ENCODE assay signal across 21 cellular contexts in genomic region chr4:185932491-185932890, GRCh38.
DNase-seq lines count a peak whose midpoint lies in the region; ATAC-seq, FAIRE-seq and TF ChIP-seq lines count a peak whose summit lies in the region.
"Had no signal": no experiment of that assay in that cellular context is flagged by ENCODE, and none has a peak within 500 bp of the region (broad histone marks: within the 10 kb centered on the region; RNA-seq: fewer than 3 reads in every experiment).

No MANE protein-coding gene starts in this region.

- no peaks in the 10 kb centered on the region for H3K9me3 ChIP-seq in astrocyte (ENCODE audit: insufficient read depth, low read depth, low read length)
- H3K9me3 ChIP-seq in trophoblast cell (ENCODE audit: insufficient read depth, low read depth, low read length): no peaks in the 10 kb centered on the region
- H3K9me3 ChIP-seq: vagina had no signal

- H2BK5ac ChIP-seq in trophoblast cell (ENCODE audit: low read depth, low read length, poor library complexity): no peak overlapping the region

- H4K12ac ChIP-seq in trophoblast cell (ENCODE audit: low read depth, low read length): no peak overlapping the region

- no peak for FAIRE-seq in astrocyte (lab: Jason Lieb, UNC)

- H3K79me1 ChIP-seq in trophoblast cell (ENCODE audit: low read length): no peaks in the 10 kb centered on the region

- no peak overlapping the region for H2BK120ac ChIP-seq in trophoblast cell (ENCODE audit: insufficient read depth, low read length, poor library complexity)

- H3K36me3 Mint-ChIP-seq in astrocyte (ENCODE audit: low read depth, unreplicated experiment) (no peaks in the 10 kb centered on the region), glutamatergic neuron (ENCODE audit: unreplicated experiment) (no peaks in the 10 kb centered on the region)
- no peaks in the 10 kb centered on the region for H3K36me3 Mint-ChIP-seq in activated CD4-positive, alpha-beta memory T cell treated with anti-CD3 and anti-CD28 coated beads, Interleukin-2, amount 10 ng/mL, durations not matched to agents 7 days and 5 days (ENCODE audit: low read depth)
- H3K36me3 Mint-ChIP-seq: memory B cell had no signal

- TF ChIP-seq CTCF in astrocyte (IDR thresholded peaks at IDR 0.05; ENCODE audit: insufficient read depth, low read depth, low read length) (no peak), glutamatergic neuron (IDR thresholded peaks at IDR 0.05; ENCODE audit: partially characterized antibody, unreplicated experiment) (no peak)

- POLR2A ChIA-PET in activated CD4-positive, alpha-beta memory T cell treated with anti-CD3 and anti-CD28 coated beads, Interleukin-2, amount 10 ng/mL, durations not matched to agents 7 days and 5 days (lab: Charles Lee): no interaction called here

- no CpG with 5 or more reads among the region's 5 CpGs for WGBS in trophoblast cell (ENCODE audit: extremely low coverage, insufficient coverage, insufficient read length)

- no peak overlapping the region for H2AK5ac ChIP-seq in trophoblast cell (ENCODE audit: low read length)

- H3K36me3 ChIP-seq in astrocyte (ENCODE audit: insufficient read depth, low read length) (no peaks in the 10 kb centered on the region), trophoblast cell (ENCODE audit: control insufficient read depth in 1 of 2, insufficient read depth in 2 of 2, low read length in 2 of 2) (no peaks in the 10 kb centered on the region)
- H3K36me3 ChIP-seq: vagina had no signal

- H3K27me3 Mint-ChIP-seq in astrocyte (ENCODE audit: low read depth, unreplicated experiment) (no peaks in the 10 kb centered on the region), glutamatergic neuron (ENCODE audit: unreplicated experiment) (peaks cover 2% of the 10 kb centered on the region)
- no peaks in the 10 kb centered on the region for H3K27me3 Mint-ChIP-seq in activated CD4-positive, alpha-beta memory T cell treated with anti-CD3 and anti-CD28 coated beads, Interleukin-2, amount 10 ng/mL, durations not matched to agents 7 days and 5 days

- H2AFZ ChIP-seq in astrocyte (ENCODE audit: low read depth, low read length) (no peak overlapping the region), trophoblast cell (ENCODE audit: insufficient read depth, low read length, poor library complexity) (no peak overlapping the region)

- peak overlapping the region; percentile 93 for H3K27ac ChIP-seq in astrocyte (ENCODE audit: low read depth, low read length)
- no peak overlapping the region for H3K27ac ChIP-seq in trophoblast cell (ENCODE audit: low read depth, low read length)
- no peak overlapping the region for H3K27ac ChIP-seq in substantia nigra (ENCODE audit: low read depth, low read length, poor library complexity, severe bottlenecking)
- H3K27ac ChIP-seq: vagina had no signal

- DNase-seq in Daoy (ENCODE audit: low read depth): peak; percentile 69
- DNase-seq in astrocyte (ENCODE audit: low read depth): peak; percentile 40
- no peak for DNase-seq in glutamatergic neuron
- no peak for DNase-seq in trophoblast cell
- DNase-seq in substantia nigra (lab: John Stamatoyannopoulos, UW): no peak
- no peak for DNase-seq in NCI-H1092 (lab: John Stamatoyannopoulos, UW)
- DNase-seq in activated CD4-positive, alpha-beta memory T cell treated with anti-CD3 and anti-CD28 coated beads, Interleukin-2, amount 10 ng/mL, durations not matched to agents 7 days and 5 days: no peak
- DNase-seq: activated CD8-positive, alpha-beta T cell treated with anti-CD3 and anti-CD28 coated beads, Interleukin-2, amount 10 ng/mL, durations not matched to agents 7 days and 5 days; amygdala; effector CD4-positive, alpha-beta T cell; HCEC 1CT; MV-4-11; NCI-H2107; NCI-H774; stimulated activated naive CD4-positive, alpha-beta T cell; SW 1271 had no signal

- no peaks in the 10 kb centered on the region for H3K27me3 ChIP-seq in astrocyte (ENCODE audit: insufficient read depth, low read length)
- H3K27me3 ChIP-seq in trophoblast cell (ENCODE audit: insufficient read depth, low read length): no peaks in the 10 kb centered on the region
- H3K27me3 ChIP-seq: vagina had no signal

- H3K18ac ChIP-seq in trophoblast cell (ENCODE audit: low read length): no peak overlapping the region

- H3K4me1 ChIP-seq in astrocyte (ENCODE audit: insufficient read depth, low read length): peaks cover 14% of the 10 kb centered on the region
- peaks cover 0 to 2% of the 10 kb centered on the region in 2 experiments for H3K4me1 ChIP-seq in trophoblast cell (ENCODE audit: control insufficient read depth in 1 of 2, insufficient read depth in 2 of 2, low read length in 2 of 2)
- H3K4me1 ChIP-seq: vagina had no signal

- H3K79me2 ChIP-seq in astrocyte (ENCODE audit: insufficient read depth, low read length) (no peaks in the 10 kb centered on the region), trophoblast cell (ENCODE audit: control insufficient read depth, insufficient read depth, low read length, poor library complexity) (no peaks in the 10 kb centered on the region)

- H3K9me3 Mint-ChIP-seq in astrocyte (ENCODE audit: unreplicated experiment) (no peaks in the 10 kb centered on the region), glutamatergic neuron (ENCODE audit: unreplicated experiment) (peaks cover 1% of the 10 kb centered on the region)
- H3K9me3 Mint-ChIP-seq in activated CD4-positive, alpha-beta memory T cell treated with anti-CD3 and anti-CD28 coated beads, Interleukin-2, amount 10 ng/mL, durations not matched to agents 7 days and 5 days: no peaks in the 10 kb centered on the region
- H3K9me3 Mint-ChIP-seq: memory B cell had no signal

- CTCF ChIA-PET in activated CD4-positive, alpha-beta memory T cell treated with anti-CD3 and anti-CD28 coated beads, Interleukin-2, amount 10 ng/mL, durations not matched to agents 7 days and 5 days (lab: Charles Lee): no interaction called here

- H3K23ac ChIP-seq in trophoblast cell (ENCODE audit: low read length): no peak overlapping the region

- H3K14ac ChIP-seq in trophoblast cell (ENCODE audit: low read length): no peak overlapping the region

- no peak overlapping the region for H3K4me3 Mint-ChIP-seq in astrocyte (ENCODE audit: unreplicated experiment)
- peak overlapping the region; percentile 39 for H3K4me3 Mint-ChIP-seq in glutamatergic neuron (ENCODE audit: unreplicated experiment)
- H3K4me3 Mint-ChIP-seq in activated CD4-positive, alpha-beta memory T cell treated with anti-CD3 and anti-CD28 coated beads, Interleukin-2, amount 10 ng/mL, durations not matched to agents 7 days and 5 days: no peak overlapping the region
- H3K4me3 Mint-ChIP-seq: activated CD8-positive, alpha-beta T cell treated with anti-CD3 and anti-CD28 coated beads, Interleukin-2, amount 10 ng/mL, durations not matched to agents 7 days and 5 days; memory B cell had no signal

- peaks cover 21% of the 10 kb centered on the region for H3K4me1 Mint-ChIP-seq in astrocyte (ENCODE audit: low read depth, unreplicated experiment)
- H3K4me1 Mint-ChIP-seq in glutamatergic neuron (ENCODE audit: low read depth, unreplicated experiment): peaks cover 12% of the 10 kb centered on the region
- no peaks in the 10 kb centered on the region for H3K4me1 Mint-ChIP-seq in activated CD4-positive, alpha-beta memory T cell treated with anti-CD3 and anti-CD28 coated beads, Interleukin-2, amount 10 ng/mL, durations not matched to agents 7 days and 5 days
- H3K4me1 Mint-ChIP-seq: memory B cell had no signal

- H3K27ac Mint-ChIP-seq in astrocyte (ENCODE audit: unreplicated experiment): peak overlapping the region; percentile 70
- no peak overlapping the region for H3K27ac Mint-ChIP-seq in glutamatergic neuron (ENCODE audit: unreplicated experiment)
- H3K27ac Mint-ChIP-seq in activated CD4-positive, alpha-beta memory T cell treated with anti-CD3 and anti-CD28 coated beads, Interleukin-2, amount 10 ng/mL, durations not matched to agents 7 days and 5 days: no peak overlapping the region
- H3K27ac Mint-ChIP-seq: activated CD8-positive, alpha-beta T cell treated with anti-CD3 and anti-CD28 coated beads, Interleukin-2, amount 10 ng/mL, durations not matched to agents 7 days and 5 days; memory B cell had no signal

- H2BK12ac ChIP-seq in trophoblast cell (ENCODE audit: low read length): no peak overlapping the region

- peak overlapping the region; percentile 73 for H4K91ac ChIP-seq in trophoblast cell (ENCODE audit: low read depth, low read length)

- H3K4ac ChIP-seq in trophoblast cell (ENCODE audit: low read depth, low read length): no peak overlapping the region

- ATAC-seq in GM21447 (IDR thresholded peaks at IDR 0.05; ENCODE audit: unreplicated experiment): no peak
- ATAC-seq: activated CD8-positive, alpha-beta T cell treated with anti-CD3 and anti-CD28 coated beads, Interleukin-2, amount 10 ng/mL, durations not matched to agents 7 days and 5 days; Panc1 had no signal

- H4K20me1 ChIP-seq in astrocyte (ENCODE audit: insufficient read depth, low read length): no peaks in the 10 kb centered on the region

- H3K4me3 ChIP-seq in astrocyte (ENCODE audit: insufficient read depth, low read depth, low read length) (peak overlapping the region; percentile 53), trophoblast cell (ENCODE audit: low read depth, low read length) (no peak overlapping the region)
- H3K4me3 ChIP-seq: skin epidermis, vagina had no signal

- H3K9ac ChIP-seq in astrocyte (ENCODE audit: low read length) (peak overlapping the region; percentile 83), trophoblast cell (ENCODE audit: low read length) (no peak overlapping the region)

- no peak overlapping the region for H4K8ac ChIP-seq in trophoblast cell (ENCODE audit: low read depth, low read length)

- H3K4me2 ChIP-seq in astrocyte (ENCODE audit: low read length): peak overlapping the region; percentile 83
- H3K4me2 ChIP-seq in trophoblast cell (ENCODE audit: low read length): no peak overlapping the region

Comparison
In these comparisons a context has a peak if more than half of its experiments do, and no peak if none do; other contexts are left out.
1. DNase-seq: peak in Daoy (single experiment) and astrocyte (single experiment); none in glutamatergic neuron (single experiment), trophoblast cell (0 of 2), substantia nigra (0 of 49), NCI-H1092 (single experiment) and activated CD4-positive, alpha-beta memory T cell treated with anti-CD3 and anti-CD28 coated beads, Interleukin-2, amount 10 ng/mL, durations not matched to agents 7 days and 5 days (single experiment).